ENCODE assay signal across 15 cellular contexts in genomic region chr2:158518083-158518482, GRCh38.
A peak's percentile ranks its signal among the peaks of the same experiment; 100 is the strongest.
DNase-seq lines count a peak whose midpoint lies in the region; ATAC-seq and TF ChIP-seq lines count a peak whose summit lies in the region.
"Had no signal": no experiment of that assay in that cellular context is flagged by ENCODE, and none has a peak within 500 bp of the region (broad histone marks: within the 10 kb centered on the region; RNA-seq: fewer than 3 reads in every experiment).

No MANE protein-coding gene starts in this region.

- intact Hi-C loops in Right ventricle myocardium inferior (cut with DNase I) = no loop called here
- intact Hi-C loops in left ventricle myocardium inferior (cut with micrococcal nuclease) = no loop called here
- intact Hi-C loops in left cardiac atrium (cut with DNase I) = no loop called here
- intact Hi-C loops in upper lobe of right lung (cut with DNase I) = no loop called here

- in situ Hi-C loops in SK-MEL-5 (cut with HindIII; ENCODE audit: low pct_unique_long_range_greater_than_20kb, low sequenced_read_pairs) = no loop called here

- no peak overlapping the region for H3K27ac ChIP-seq in left ventricle myocardium inferior (replicated peaks)
- no peak overlapping the region for H3K27ac ChIP-seq in upper lobe of right lung
- no peak overlapping the region for H3K27ac ChIP-seq in tibial nerve
- H3K27ac ChIP-seq: upper lobe of left lung had no signal

- H3K9me3 ChIP-seq in left ventricle myocardium inferior (replicated peaks) (no peaks in the 10 kb centered on the region), upper lobe of right lung (no peaks in the 10 kb centered on the region), tibial nerve (no peaks in the 10 kb centered on the region)
- H3K9me3 ChIP-seq: upper lobe of left lung had no signal

- no peak for TF ChIP-seq POLR2A in tibial nerve (IDR thresholded peaks at IDR 0.05)

- WGBS in tibial nerve, 2 donors = 83 to 91% methylated on average over 3 of the region's 3 CpGs

- no peak for TF ChIP-seq EP300 in tibial nerve (IDR thresholded peaks at IDR 0.05)

- H3K36me3 ChIP-seq in left ventricle myocardium inferior (peaks cover 4% of the 10 kb centered on the region), upper lobe of right lung (no peaks in the 10 kb centered on the region), tibial nerve (peaks cover 0 to 14% (median 4%) of the 10 kb centered on the region in 3 donors)
- H3K36me3 ChIP-seq: upper lobe of left lung had no signal

- H3K4me3 ChIP-seq in left ventricle myocardium inferior (no peak overlapping the region), upper lobe of right lung (no peak overlapping the region), tibial nerve (no peak overlapping the region)
- H3K4me3 ChIP-seq: lung, upper lobe of left lung had no signal

- ATAC-seq in Right ventricle myocardium inferior = peak; percentile 85
- peak; percentile 38 to 44 for ATAC-seq in left cardiac atrium
- peak; percentile 54 for ATAC-seq in upper lobe of right lung

- no peak for DNase-seq in Right ventricle myocardium inferior (ENCODE audit: missing footprints)
- no peak for DNase-seq in left ventricle myocardium inferior
- DNase-seq in SK-MEL-5 (ENCODE audit: low read depth, low spot score) = peak; percentile 12
- DNase-seq in left cardiac atrium = no peak
- DNase-seq in upper lobe of right lung = no peak
- no peak for DNase-seq in middle frontal gyrus (ENCODE audit: extremely low spot score, low spot score)
- no peak for DNase-seq in DMS79 treated with DMSO at 0.1 percent for 48 hours (lab: John Stamatoyannopoulos, UW)
- DNase-seq in tibial nerve (ENCODE audit: low spot score in 2 of 2) = no peak
- DNase-seq: activated CD4-positive, alpha-beta memory T cell treated with anti-CD3 and anti-CD28 coated beads for 36 hours; activated gamma-delta T cell; endodermal cell; nucleus accumbens; T-helper 9 cell; upper lobe of left lung had no signal

- H3K27me3 ChIP-seq in left ventricle myocardium inferior (ENCODE audit: low read depth) (no peaks in the 10 kb centered on the region), upper lobe of right lung (no peaks in the 10 kb centered on the region), tibial nerve (no peaks in the 10 kb centered on the region)
- H3K27me3 ChIP-seq: upper lobe of left lung had no signal

- no peak for TF ChIP-seq CTCF in left ventricle myocardium inferior (IDR thresholded peaks at IDR 0.05; ENCODE audit: borderline replicate concordance)
- no peak for TF ChIP-seq CTCF in upper lobe of right lung (IDR thresholded peaks at IDR 0.05)
- no peak for TF ChIP-seq CTCF in tibial nerve (IDR thresholded peaks at IDR 0.05)

- H3K4me1 ChIP-seq in left ventricle myocardium inferior = peaks cover 20% of the 10 kb centered on the region
- H3K4me1 ChIP-seq in upper lobe of right lung = no peaks in the 10 kb centered on the region
- peaks cover 0 to 9% (median 0%) of the 10 kb centered on the region in 4 donors for H3K4me1 ChIP-seq in tibial nerve
